13 cellular contexts compared by ENCODE assay signal in genomic region chr20:48153523-48153922, GRCh38.
A peak's percentile ranks its signal among the peaks of the same experiment; 100 is the strongest.
DNase-seq lines count a peak whose midpoint lies in the region; ATAC-seq, FAIRE-seq and TF ChIP-seq lines count a peak whose summit lies in the region.
"Had no signal": no experiment of that assay in that cellular context is flagged by ENCODE, and none has a peak within 500 bp of the region (broad histone marks: within the 10 kb centered on the region; RNA-seq: fewer than 3 reads in every experiment).

No MANE protein-coding gene starts in this region.

- no peaks in the 10 kb centered on the region for H3K36me3 Mint-ChIP-seq in type B pancreatic cell
- no peaks in the 10 kb centered on the region for H3K36me3 Mint-ChIP-seq in stimulated activated memory B cell treated with anti-CD40 and anti-IgM and Interleukin-4, amounts not matched to agents 10 μg/mL and 1 μg/mL and 100 μg/mL, for 72 hours
- H3K36me3 Mint-ChIP-seq: activated naive CD8-positive, alpha-beta T cell treated with anti-CD3 and anti-CD28 coated beads, Interleukin-2, amount 10 ng/mL, durations not matched to agents 7 days and 5 days; IgD-negative memory B cell had no signal

- peak overlapping the region; percentile 27 for H3K27ac Mint-ChIP-seq in type B pancreatic cell
- no peak overlapping the region for H3K27ac Mint-ChIP-seq in stimulated activated memory B cell treated with anti-CD40 and anti-IgM and Interleukin-4, amounts not matched to agents 10 μg/mL and 1 μg/mL and 100 μg/mL, for 72 hours
- H3K27ac Mint-ChIP-seq: activated naive CD8-positive, alpha-beta T cell treated with anti-CD3 and anti-CD28 coated beads, Interleukin-2, amount 10 ng/mL, durations not matched to agents 7 days and 5 days had no signal

- CTCF ChIA-PET in HepG2 (lab: Yijun Ruan, JAX; ENCODE audit: low intra/inter-chr PET ratio, low total read pairs) = no interaction called here

- TF ChIP-seq POLR2A in HepG2 (IDR thresholded peaks at IDR 0.05; ENCODE audit: insufficient read depth in 1 of 2, low read depth in 2 of 2, low read length in 2 of 2) (no peak), right lobe of liver (IDR thresholded peaks at IDR 0.05) (no peak)

- H3K79me2 ChIP-seq in HepG2 (ENCODE audit: insufficient read depth, low read length) = no peaks in the 10 kb centered on the region

- intact Hi-C loops in HepG2 (cut with micrococcal nuclease; ENCODE audit: unreplicated experiment) (no loop called here), right lobe of liver (cut with DNase I) (no loop called here), head of caudate nucleus (cut with DNase I) (no loop called here), aorta (cut with DNase I) (no loop called here)

- H3K27ac ChIP-seq in HepG2 (ENCODE audit: extremely low read length, insufficient read depth, low read length) = no peak overlapping the region
- H3K27ac ChIP-seq in right lobe of liver = no peak overlapping the region
- no peak overlapping the region for H3K27ac ChIP-seq in aorta (ENCODE audit: low read depth in 1 of 2, low read length in 2 of 2)
- H3K27ac ChIP-seq: heart left ventricle, upper lobe of left lung had no signal

- H2AFZ ChIP-seq in HepG2 (ENCODE audit: low read length) = no peak overlapping the region

- H3K4me1 ChIP-seq in HepG2 (ENCODE audit: insufficient read depth, low read length) = no peaks in the 10 kb centered on the region
- no peaks in the 10 kb centered on the region for H3K4me1 ChIP-seq in right lobe of liver
- H3K4me1 ChIP-seq in aorta (ENCODE audit: control insufficient read depth in 1 of 2, insufficient read depth in 2 of 2, low read length in 2 of 2) = no peaks in the 10 kb centered on the region
- H3K4me1 ChIP-seq: heart left ventricle had no signal

- peaks cover 6% of the 10 kb centered on the region for H3K27me3 Mint-ChIP-seq in type B pancreatic cell
- H3K27me3 Mint-ChIP-seq in stimulated activated memory B cell treated with anti-CD40 and anti-IgM and Interleukin-4, amounts not matched to agents 10 μg/mL and 1 μg/mL and 100 μg/mL, for 72 hours = peaks cover 22% of the 10 kb centered on the region

- no peaks in the 10 kb centered on the region for H4K20me1 ChIP-seq in HepG2 (ENCODE audit: insufficient read depth, low read length)

- BruUV-seq in HepG2 (replicated peaks; lab: Mats Ljungman, UMichigan) = no TSS peak

- H3K9me3 Mint-ChIP-seq in type B pancreatic cell = peaks cover 3% of the 10 kb centered on the region
- peaks cover 3% of the 10 kb centered on the region for H3K9me3 Mint-ChIP-seq in stimulated activated memory B cell treated with anti-CD40 and anti-IgM and Interleukin-4, amounts not matched to agents 10 μg/mL and 1 μg/mL and 100 μg/mL, for 72 hours

- TF ChIP-seq EP300 in HepG2 (IDR thresholded peaks at IDR 0.05; ENCODE audit: low read depth in 2 of 2, low read length in 2 of 2) = no peak
- TF ChIP-seq EP300 in HepG2 (CRISPR knock-in tag; IDR thresholded peaks at IDR 0.05; ENCODE audit: borderline replicate concordance) = no peak

- no peak for DNase-seq in HepG2 (ENCODE audit: low spot score)
- no peak for DNase-seq in right lobe of liver
- DNase-seq in NCI-H774 (lab: John Stamatoyannopoulos, UW) = peak; percentile 70
- DNase-seq in head of caudate nucleus = peak in 39 of 42 donors; percentile 13 to 88 (median 54)
- DNase-seq in type B pancreatic cell (ENCODE audit: extremely low spot score, unreplicated experiment) = no peak
- no peak for DNase-seq in NCI-H187 treated with DMSO at 0.1 percent for 48 hours (lab: John Stamatoyannopoulos, UW)
- DNase-seq in aorta = no peak
- DNase-seq: activated naive CD8-positive, alpha-beta T cell treated with anti-CD3 and anti-CD28 coated beads, Interleukin-2, amount 10 ng/mL, durations not matched to agents 7 days and 5 days; GDM1; heart left ventricle; upper lobe of left lung had no signal

- TF ChIP-seq CTCF in HepG2 (CRISPR knock-in tag; IDR thresholded peaks at IDR 0.05) (no peak), right lobe of liver (IDR thresholded peaks at IDR 0.05) (no peak), type B pancreatic cell (conservative IDR thresholded peaks at IDR 0.05) (no peak)

- peaks cover 12% of the 10 kb centered on the region for H3K9me3 ChIP-seq in HepG2 (ENCODE audit: low read length)
- no peaks in the 10 kb centered on the region for H3K9me3 ChIP-seq in right lobe of liver
- H3K9me3 ChIP-seq in aorta (ENCODE audit: control insufficient read depth, low read length) = peaks cover 2% of the 10 kb centered on the region

- H3K4me3 ChIP-seq in HepG2 (replicated peaks in 1 of 3; ENCODE audit: insufficient read depth in 1 of 3, low read depth in 2 of 3, low read length in 3 of 3) (no peak overlapping the region), right lobe of liver (no peak overlapping the region), aorta (ENCODE audit: low read length in 2 of 2) (no peak overlapping the region)
- H3K4me3 ChIP-seq: heart left ventricle, upper lobe of left lung had no signal

- no peak for ATAC-seq in HepG2
- no peak for ATAC-seq in right lobe of liver
- ATAC-seq in stimulated activated memory B cell treated with anti-CD40 and anti-IgM and Interleukin-4, amounts not matched to agents 10 μg/mL and 1 μg/mL and 100 μg/mL, for 72 hours = no peak
- ATAC-seq in aorta (ENCODE audit: low FRiP score) = no peak
- ATAC-seq: heart left ventricle had no signal

- TF ChIP-seq RAD21 in HepG2 (CRISPR knock-in tag; IDR thresholded peaks at IDR 0.05) = no peak

- POLR2A ChIA-PET in HepG2 (lab: Yijun Ruan, JAX) = no interaction called here

- peaks cover 3 to 38% of the 10 kb centered on the region in 2 experiments; a peak in 4 of 5 replicates for H3K27me3 ChIP-seq in HepG2 (ENCODE audit: control insufficient read depth in 1 of 2, insufficient read depth in 2 of 2, low read length in 2 of 2)
- no peaks in the 10 kb centered on the region for H3K27me3 ChIP-seq in right lobe of liver
- H3K27me3 ChIP-seq in aorta (ENCODE audit: control insufficient read depth in 1 of 2, insufficient read depth in 2 of 2, low read length in 1 of 2) = no peaks in the 10 kb centered on the region
- H3K27me3 ChIP-seq: upper lobe of left lung had no signal

- 21% methylated on average over 3 of the region's 3 CpGs for WGBS in HepG2 (ENCODE audit: low lambda C conversion rate)
- WGBS in right lobe of liver (ENCODE audit: insufficient coverage, low coverage, low lambda C conversion rate, missing lambda C conversion rate) = 26% methylated on average over 3 of the region's 3 CpGs
- 75 to 80% methylated on average over 3 of the region's 3 CpGs for WGBS in aorta, 2 donors

- H3K4me2 ChIP-seq in HepG2 (ENCODE audit: low read depth, low read length) = no peak overlapping the region

- H3K36me3 ChIP-seq in HepG2 (replicated peaks in 1 of 2; ENCODE audit: control insufficient read depth in 1 of 2, insufficient read depth in 2 of 2, low read length in 2 of 2) = no peaks in the 10 kb centered on the region
- no peaks in the 10 kb centered on the region for H3K36me3 ChIP-seq in right lobe of liver
- H3K36me3 ChIP-seq in aorta (ENCODE audit: control insufficient read depth in 1 of 2, insufficient read depth in 2 of 2, low read length in 1 of 2) = no peaks in the 10 kb centered on the region
- H3K36me3 ChIP-seq: heart left ventricle, upper lobe of left lung had no signal

- in situ Hi-C loops in HepG2 (cut with HindIII; ENCODE audit: extremely low pct_ligation_motif_present, low pct_unique_long_range_greater_than_20kb) = no loop called here

- H3K9ac ChIP-seq in HepG2 (ENCODE audit: insufficient read depth, low read depth, low read length) = no peak overlapping the region

- FAIRE-seq in HepG2 (lab: Jason Lieb, UNC) = no peak

- H3K4me1 Mint-ChIP-seq in type B pancreatic cell (ENCODE audit: unreplicated experiment) = peaks cover 22% of the 10 kb centered on the region
- no peaks in the 10 kb centered on the region for H3K4me1 Mint-ChIP-seq in stimulated activated memory B cell treated with anti-CD40 and anti-IgM and Interleukin-4, amounts not matched to agents 10 μg/mL and 1 μg/mL and 100 μg/mL, for 72 hours
- H3K4me1 Mint-ChIP-seq: activated naive CD8-positive, alpha-beta T cell treated with anti-CD3 and anti-CD28 coated beads, Interleukin-2, amount 10 ng/mL, durations not matched to agents 7 days and 5 days; IgD-negative memory B cell had no signal

- no peak overlapping the region for H3K4me3 Mint-ChIP-seq in type B pancreatic cell
- no peak overlapping the region for H3K4me3 Mint-ChIP-seq in stimulated activated memory B cell treated with anti-CD40 and anti-IgM and Interleukin-4, amounts not matched to agents 10 μg/mL and 1 μg/mL and 100 μg/mL, for 72 hours
- H3K4me3 Mint-ChIP-seq: activated naive CD8-positive, alpha-beta T cell treated with anti-CD3 and anti-CD28 coated beads, Interleukin-2, amount 10 ng/mL, durations not matched to agents 7 days and 5 days had no signal

TF ChIP-seq in HepG2, 621 proteins besides CTCF, POLR2A, EP300 and RAD21:
- TF ChIP-seq BCL6 (CRISPR knock-in tag; IDR thresholded peaks at IDR 0.05) (no peak), FOXP4 (CRISPR knock-in tag; IDR thresholded peaks at IDR 0.05) (no peak), RFX1 (IDR thresholded peaks at IDR 0.05) (peak; percentile 56; the same call in 1 of the 2 replicates)
TF ChIP-seq in HepG2: peak in this region for 1.

Comparison
In these comparisons a context has a peak if more than half of its experiments do, and no peak if none do; other contexts are left out.
1. DNase-seq: peak in NCI-H774 (single experiment) and head of caudate nucleus (39 of 42); none in HepG2 (single experiment), right lobe of liver (0 of 3), type B pancreatic cell (single experiment), NCI-H187 treated with DMSO at 0.1 percent for 48 hours (single experiment) and aorta (0 of 2).